In the genomic region with DNA sequence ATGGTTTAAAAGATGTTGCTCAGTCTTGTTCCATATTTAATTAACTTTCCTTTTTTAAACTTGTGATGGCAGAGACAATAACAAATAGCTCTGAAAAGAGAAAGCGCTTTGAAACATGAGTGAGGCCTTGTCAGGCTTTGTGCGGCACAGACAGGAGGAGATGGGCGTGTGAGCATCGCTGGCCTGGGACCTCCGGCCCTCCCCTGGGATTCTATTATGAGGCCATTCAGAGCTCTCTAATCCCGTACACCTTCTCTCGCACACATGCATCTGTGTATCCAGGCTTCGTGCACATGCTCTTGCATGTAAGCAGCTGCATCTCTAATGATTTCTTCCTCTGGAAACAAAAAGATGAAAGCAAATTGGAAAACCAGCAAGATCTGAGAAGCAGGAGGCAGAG, we compare ENCODE assay signal across 17 cellular contexts.
DNase-seq lines count a peak whose midpoint lies in the region; ATAC-seq and TF ChIP-seq lines count a peak whose summit lies in the region.
"Had no signal": no experiment of that assay in that cellular context is flagged by ENCODE, and none has a peak within 500 bp of the region (broad histone marks: within the 10 kb centered on the region; RNA-seq: fewer than 3 reads in every experiment).

No MANE protein-coding gene starts in this region.

- no peaks in the 10 kb centered on the region for H3F3A ChIP-seq in GM23338 (replicated peaks; ENCODE audit: low read depth)

- H3K9me2 ChIP-seq in GM23338 (ENCODE audit: insufficient read depth), result no peaks in the 10 kb centered on the region; the same call in 1 of the 2 replicates

- peaks cover 20% of the 10 kb centered on the region for H3K4me1 Mint-ChIP-seq in GM23338

- no peak for TF ChIP-seq POLR2A in sigmoid colon (IDR thresholded peaks at IDR 0.05)

- TF ChIP-seq CTCF in sigmoid colon (IDR thresholded peaks at IDR 0.05) (no peak), GM23338 (conservative IDR thresholded peaks at IDR 0.05; ENCODE audit: low read depth in 2 of 2) (no peak)

- H3K4me2 ChIP-seq in GM23338, result no peak overlapping the region
- H3K4me2 ChIP-seq: BLaER1 treated with 17β-estradiol and CSF1 and Interleukin-3, amounts not matched to agents 10 nM and 100 nM; KMS-11 had no signal

- DNase-seq in DMS153 treated with DMSO at 0.1 percent for 48 hours (lab: John Stamatoyannopoulos, UW; ENCODE audit: unreplicated experiment) (peak; percentile 13), NCI-H1436 (lab: John Stamatoyannopoulos, UW) (peak; percentile 46), SK-N-DZ (ENCODE audit: low spot score) (peak; percentile 40), sigmoid colon (no peak), GM23338 (ENCODE audit: low spot score) (no peak), NCI-H1694 treated with DMSO at 0.1 percent for 48 hours (lab: John Stamatoyannopoulos, UW) (no peak)
- DNase-seq: CD8-positive, alpha-beta T cell; DMS79 treated with DMSO at 0.1 percent for 48 hours; HFFc6; MV-4-11; NCI-H345; NCI-H524 treated with DMSO at 0.1 percent for 48 hours; PC-3 had no signal

- no peak for ATAC-seq in GM23338
- ATAC-seq: CD8-positive, alpha-beta T cell; PC-3 had no signal

- no peaks in the 10 kb centered on the region for H4K20me1 ChIP-seq in GM23338 (replicated peaks; ENCODE audit: insufficient read depth)
- H4K20me1 ChIP-seq: BLaER1 treated with 17β-estradiol and CSF1 and Interleukin-3, amounts not matched to agents 10 nM and 100 nM had no signal

- no peak overlapping the region for H3K27ac ChIP-seq in sigmoid colon
- H3K27ac ChIP-seq in GM23338 (ENCODE audit: low read depth), result no peak overlapping the region
- H3K27ac ChIP-seq: BLaER1 treated with 17β-estradiol and CSF1 and Interleukin-3, amounts not matched to agents 10 nM and 100 nM; KMS-11; RWPE1 had no signal

- peak overlapping the region; percentile 4 for H3K4me3 ChIP-seq in neuron (ENCODE audit: low read length)
- no peak overlapping the region for H3K4me3 ChIP-seq in sigmoid colon
- no peak overlapping the region for H3K4me3 ChIP-seq in GM23338
- H3K4me3 ChIP-seq: BLaER1 treated with 17β-estradiol and CSF1 and Interleukin-3, amounts not matched to agents 10 nM and 100 nM had no signal

- intact Hi-C loops in sigmoid colon (cut with DNase I), result no loop called here

- peaks cover 9% of the 10 kb centered on the region for H3K27me3 Mint-ChIP-seq in GM23338 (ENCODE audit: insufficient read depth, low read depth, poor library complexity)

- H3K4me3 Mint-ChIP-seq in GM23338, result no peak overlapping the region
- H3K4me3 Mint-ChIP-seq: CD8-positive, alpha-beta T cell; HFFc6 had no signal

- H3K79me2 ChIP-seq in GM23338 (replicated peaks; ENCODE audit: insufficient read depth), result no peaks in the 10 kb centered on the region

- TF ChIP-seq EP300 in sigmoid colon (IDR thresholded peaks at IDR 0.05), result no peak

- WGBS in sigmoid colon, 2 donors, result 96% methylated on average over 8 of the region's 8 CpGs

- no peak overlapping the region for H3K27ac Mint-ChIP-seq in GM23338
- H3K27ac Mint-ChIP-seq: CD8-positive, alpha-beta T cell; HFFc6 had no signal

- H3K9me3 ChIP-seq in neuron (ENCODE audit: low read length) (no peaks in the 10 kb centered on the region), sigmoid colon (no peaks in the 10 kb centered on the region)
- H3K9me3 ChIP-seq: BLaER1 treated with 17β-estradiol and CSF1 and Interleukin-3, amounts not matched to agents 10 nM and 100 nM had no signal

- H3K9me3 Mint-ChIP-seq in GM23338, result no peaks in the 10 kb centered on the region
- H3K9me3 Mint-ChIP-seq: CD8-positive, alpha-beta T cell had no signal

- no peaks in the 10 kb centered on the region for H3K36me3 ChIP-seq in neuron (ENCODE audit: insufficient read depth, low read length)
- H3K36me3 ChIP-seq in sigmoid colon, result no peaks in the 10 kb centered on the region
- no peaks in the 10 kb centered on the region for H3K36me3 ChIP-seq in GM23338 (ENCODE audit: insufficient read depth)
- H3K36me3 ChIP-seq: BLaER1 treated with 17β-estradiol and CSF1 and Interleukin-3, amounts not matched to agents 10 nM and 100 nM had no signal

- H3K4me1 ChIP-seq in neuron (ENCODE audit: insufficient read depth, low read length), result peaks cover 14% of the 10 kb centered on the region
- H3K4me1 ChIP-seq in sigmoid colon, result no peaks in the 10 kb centered on the region
- H3K4me1 ChIP-seq in GM23338 (ENCODE audit: insufficient read depth), result 0 out of 2 replicates have a peak, but pooled peaks cover 8% of the 10 kb centered on the region
- H3K4me1 ChIP-seq: BLaER1 treated with 17β-estradiol and CSF1 and Interleukin-3, amounts not matched to agents 10 nM and 100 nM had no signal

- no peaks in the 10 kb centered on the region for H3K27me3 ChIP-seq in neuron (ENCODE audit: insufficient read depth, low read length)
- H3K27me3 ChIP-seq in sigmoid colon, result no peaks in the 10 kb centered on the region
- peaks cover 10% of the 10 kb centered on the region; the same call in 1 of the 2 replicates for H3K27me3 ChIP-seq in GM23338 (ENCODE audit: insufficient read depth)
- H3K27me3 ChIP-seq: BLaER1 treated with 17β-estradiol and CSF1 and Interleukin-3, amounts not matched to agents 10 nM and 100 nM had no signal

- no peak overlapping the region for H2AFZ ChIP-seq in neuron (ENCODE audit: low read depth, low read length)
- H2AFZ ChIP-seq in GM23338, result no peak overlapping the region

- H3K36me3 Mint-ChIP-seq in GM23338 (ENCODE audit: low read depth), result no peaks in the 10 kb centered on the region
- H3K36me3 Mint-ChIP-seq: CD8-positive, alpha-beta T cell had no signal

TF ChIP-seq in GM23338, 12 proteins besides CTCF, POLR2A, EP300 and RAD21 (continues in another document):
- no peak for TF ChIP-seq EZH2phosphoT487 (IDR thresholded peaks at IDR 0.05; ENCODE audit: unreplicated experiment)
- TF ChIP-seq, protein P1, sequence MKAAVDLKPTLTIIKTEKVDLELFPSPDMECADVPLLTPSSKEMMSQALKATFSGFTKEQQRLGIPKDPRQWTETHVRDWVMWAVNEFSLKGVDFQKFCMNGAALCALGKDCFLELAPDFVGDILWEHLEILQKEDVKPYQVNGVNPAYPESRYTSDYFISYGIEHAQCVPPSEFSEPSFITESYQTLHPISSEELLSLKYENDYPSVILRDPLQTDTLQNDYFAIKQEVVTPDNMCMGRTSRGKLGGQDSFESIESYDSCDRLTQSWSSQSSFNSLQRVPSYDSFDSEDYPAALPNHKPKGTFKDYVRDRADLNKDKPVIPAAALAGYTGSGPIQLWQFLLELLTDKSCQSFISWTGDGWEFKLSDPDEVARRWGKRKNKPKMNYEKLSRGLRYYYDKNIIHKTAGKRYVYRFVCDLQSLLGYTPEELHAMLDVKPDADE (IDR thresholded peaks at IDR 0.05), result no peak
- TF ChIP-seq POLR2AphosphoS5 (IDR thresholded peaks at IDR 0.05; ENCODE audit: low read depth), result no peak
- no peak for TF ChIP-seq ZNF331 (CRISPR knock-in tag; IDR thresholded peaks at IDR 0.05; ENCODE audit: low read depth)
- no peak for TF ChIP-seq JUNB (IDR thresholded peaks at IDR 0.05; ENCODE audit: unreplicated experiment)
- no peak for TF ChIP-seq STAT1 (IDR thresholded peaks at IDR 0.05; ENCODE audit: unreplicated experiment)
- no peak for TF ChIP-seq EZH2 (IDR thresholded peaks at IDR 0.05; ENCODE audit: low read depth, unreplicated experiment)
- TF ChIP-seq, protein P2, sequence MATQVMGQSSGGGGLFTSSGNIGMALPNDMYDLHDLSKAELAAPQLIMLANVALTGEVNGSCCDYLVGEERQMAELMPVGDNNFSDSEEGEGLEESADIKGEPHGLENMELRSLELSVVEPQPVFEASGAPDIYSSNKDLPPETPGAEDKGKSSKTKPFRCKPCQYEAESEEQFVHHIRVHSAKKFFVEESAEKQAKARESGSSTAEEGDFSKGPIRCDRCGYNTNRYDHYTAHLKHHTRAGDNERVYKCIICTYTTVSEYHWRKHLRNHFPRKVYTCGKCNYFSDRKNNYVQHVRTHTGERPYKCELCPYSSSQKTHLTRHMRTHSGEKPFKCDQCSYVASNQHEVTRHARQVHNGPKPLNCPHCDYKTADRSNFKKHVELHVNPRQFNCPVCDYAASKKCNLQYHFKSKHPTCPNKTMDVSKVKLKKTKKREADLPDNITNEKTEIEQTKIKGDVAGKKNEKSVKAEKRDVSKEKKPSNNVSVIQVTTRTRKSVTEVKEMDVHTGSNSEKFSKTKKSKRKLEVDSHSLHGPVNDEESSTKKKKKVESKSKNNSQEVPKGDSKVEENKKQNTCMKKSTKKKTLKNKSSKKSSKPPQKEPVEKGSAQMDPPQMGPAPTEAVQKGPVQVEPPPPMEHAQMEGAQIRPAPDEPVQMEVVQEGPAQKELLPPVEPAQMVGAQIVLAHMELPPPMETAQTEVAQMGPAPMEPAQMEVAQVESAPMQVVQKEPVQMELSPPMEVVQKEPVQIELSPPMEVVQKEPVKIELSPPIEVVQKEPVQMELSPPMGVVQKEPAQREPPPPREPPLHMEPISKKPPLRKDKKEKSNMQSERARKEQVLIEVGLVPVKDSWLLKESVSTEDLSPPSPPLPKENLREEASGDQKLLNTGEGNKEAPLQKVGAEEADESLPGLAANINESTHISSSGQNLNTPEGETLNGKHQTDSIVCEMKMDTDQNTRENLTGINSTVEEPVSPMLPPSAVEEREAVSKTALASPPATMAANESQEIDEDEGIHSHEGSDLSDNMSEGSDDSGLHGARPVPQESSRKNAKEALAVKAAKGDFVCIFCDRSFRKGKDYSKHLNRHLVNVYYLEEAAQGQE (IDR thresholded peaks at IDR 0.05; ENCODE audit: unreplicated experiment), result no peak
- TF ChIP-seq ZNF114 (CRISPR knock-in tag; IDR thresholded peaks at IDR 0.05), result no peak

Comparison
In these comparisons a context has a peak if more than half of its experiments do, and no peak if none do; other contexts are left out.
1. DNase-seq: peak in DMS153 treated with DMSO at 0.1 percent for 48 hours (single experiment), NCI-H1436 (single experiment) and SK-N-DZ (single experiment); none in sigmoid colon (single experiment), GM23338 (single experiment) and NCI-H1694 treated with DMSO at 0.1 percent for 48 hours (single experiment).